8 cellular contexts compared by ENCODE assay signal in genomic region chr2:241354668-241355658, GRCh38. TPM values are rescaled to one million over a fixed set of nuclear protein-coding genes. Genes with fewer than 3 reads are reported as not detected.
DNase-seq lines count a peak whose midpoint lies in the region; ATAC-seq lines count a peak whose summit lies in the region.

No MANE protein-coding gene starts in this region.

- H3K27ac Mint-ChIP-seq in activated CD4-positive, alpha-beta memory T cell treated with anti-CD3 and anti-CD28 coated beads for 36 hours, result peak overlapping the region; percentile 29

- DNase-seq in SIG-M5 treated with dmso at 0.1 percent for 504 hours (lab: John Stamatoyannopoulos, UW; ENCODE audit: unreplicated experiment) (peak; percentile 75), SIG-M5 (lab: John Stamatoyannopoulos, UW) (no peak), NCI-H2227 treated with DMSO at 0.1 percent for 48 hours (lab: John Stamatoyannopoulos, UW) (peak; percentile 15), medulla oblongata (ENCODE audit: extremely low spot score) (peak; percentile 35)
- peak; percentile 70 for DNase-seq in activated CD4-positive, alpha-beta memory T cell treated with anti-CD3 and anti-CD28 coated beads for 36 hours
- peak; percentile 57 for DNase-seq in effector CD4-positive, alpha-beta T cell
- peak; percentile 28 for DNase-seq in stimulated activated CD8-positive, alpha-beta memory T cell treated with anti-CD3 and anti-CD28 coated beads, Interleukin-12 subunit alpha, Interleukin-12 subunit beta, amount 100 ng/mL, for 4 hours (ENCODE audit: low read depth)

- H3K36me3 Mint-ChIP-seq in activated CD4-positive, alpha-beta memory T cell treated with anti-CD3 and anti-CD28 coated beads for 36 hours, result peaks cover 22% of the 10 kb centered on the region

- no peaks in the 10 kb centered on the region for H3K27me3 Mint-ChIP-seq in activated CD4-positive, alpha-beta memory T cell treated with anti-CD3 and anti-CD28 coated beads for 36 hours

- POLR2A ChIA-PET in activated CD4-positive, alpha-beta memory T cell treated with anti-CD3 and anti-CD28 coated beads for 36 hours (lab: Charles Lee), result no interaction called here

- ATAC-seq in GM18909 (IDR thresholded peaks at IDR 0.05; ENCODE audit: poor library complexity, unreplicated experiment), result no peak

- H3K9me3 Mint-ChIP-seq in activated CD4-positive, alpha-beta memory T cell treated with anti-CD3 and anti-CD28 coated beads for 36 hours, result no peaks in the 10 kb centered on the region

- intact Hi-C loops in activated CD4-positive, alpha-beta memory T cell treated with anti-CD3 and anti-CD28 coated beads for 36 hours (cut with micrococcal nuclease), result loop anchor here (5.0 kb wide), 5 partner anchors 262 to 1333 kb away; partner anchors contain the start of genes D2HGDH, DTYMK and RNPEPL1

- H3K4me3 Mint-ChIP-seq in activated CD4-positive, alpha-beta memory T cell treated with anti-CD3 and anti-CD28 coated beads for 36 hours, result no peak overlapping the region

- CTCF ChIA-PET in activated CD4-positive, alpha-beta memory T cell treated with anti-CD3 and anti-CD28 coated beads for 36 hours (lab: Charles Lee), result no interaction called here

- H3K4me1 Mint-ChIP-seq in activated CD4-positive, alpha-beta memory T cell treated with anti-CD3 and anti-CD28 coated beads for 36 hours (ENCODE audit: low read depth), result peaks cover 38% of the 10 kb centered on the region

RNA-seq across cellular contexts. Expression of gene FARP2, which starts 1.1 kb away (rescaled TPM):
- 10 to 100 TPM; 25.1 to 29.5 TPM for total RNA-seq in activated CD4-positive, alpha-beta memory T cell treated with anti-CD3 and anti-CD28 coated beads for 36 hours

RNA-seq across cellular contexts. Expression of gene SEPTIN2, which starts 39.2 kb away (rescaled TPM):
- 100 to 1,000 TPM; 255 to 261 TPM for total RNA-seq in activated CD4-positive, alpha-beta memory T cell treated with anti-CD3 and anti-CD28 coated beads for 36 hours

RNA-seq across cellular contexts. Expression of gene HDLBP, which starts 39.5 kb away (rescaled TPM):
- 100 to 1,000 TPM; 243 to 251 TPM for total RNA-seq in activated CD4-positive, alpha-beta memory T cell treated with anti-CD3 and anti-CD28 coated beads for 36 hours
